Comparison of ENCODE assay signal across 22 cellular contexts in the genomic region with DNA sequence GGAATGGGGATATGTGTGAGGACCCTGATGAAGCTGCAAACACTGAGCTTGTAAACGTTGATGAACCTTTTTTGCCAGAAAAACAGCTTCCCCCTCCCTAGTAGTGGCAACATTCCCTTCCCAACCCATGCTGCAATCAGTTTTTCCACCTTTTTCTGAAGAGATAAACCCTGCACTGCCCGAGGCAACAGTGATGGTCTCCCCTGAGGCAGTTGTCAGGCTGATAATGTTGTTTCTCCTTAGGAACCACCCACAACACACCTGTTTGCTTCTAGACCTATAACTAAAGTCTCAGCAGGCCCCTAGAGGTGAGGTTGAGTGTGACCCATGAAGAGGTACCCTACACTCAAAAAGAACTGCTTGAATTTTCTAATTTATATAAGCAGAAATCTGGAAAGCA.
DNase-seq lines count a peak whose midpoint lies in the region; ATAC-seq and TF ChIP-seq lines count a peak whose summit lies in the region.
"Had no signal": no experiment of that assay in that cellular context is flagged by ENCODE, and none has a peak within 500 bp of the region (broad histone marks: within the 10 kb centered on the region; RNA-seq: fewer than 3 reads in every experiment).

No MANE protein-coding gene starts in this region.

- H3K9ac ChIP-seq in IMR-90 (ENCODE audit: low read depth, low read length) (no peak overlapping the region), SU-DHL-6 (ENCODE audit: low read length) (no peak overlapping the region), mesendoderm (ENCODE audit: low read length) (no peak overlapping the region)
- H3K9ac ChIP-seq: BLaER1 treated with 17β-estradiol and CSF1 and Interleukin-3, amounts not matched to agents 10 nM and 100 nM had no signal

- no peak overlapping the region for H2BK120ac ChIP-seq in IMR-90 (ENCODE audit: low read depth, low read length)
- H2BK120ac ChIP-seq in mesendoderm (ENCODE audit: low read depth, low read length), result no peak overlapping the region

- ATAC-seq in IMR-90 (ENCODE audit: low read depth), result no peak
- no peak for ATAC-seq in GM18870 (IDR thresholded peaks at IDR 0.05; ENCODE audit: unreplicated experiment)
- ATAC-seq: A549, GM12878 had no signal

- H3K56ac ChIP-seq in IMR-90 (ENCODE audit: extremely low read depth, insufficient read depth, low read length) (no peak overlapping the region), mesendoderm (ENCODE audit: low read length) (no peak overlapping the region)

- H3K4me1 Mint-ChIP-seq in MCF 10A (ENCODE audit: insufficient read depth, unreplicated experiment), result no peaks in the 10 kb centered on the region
- H3K4me1 Mint-ChIP-seq in mesothelial cell of epicardium, result no peaks in the 10 kb centered on the region
- H3K4me1 Mint-ChIP-seq: CD14-positive monocyte; CD8-positive, alpha-beta memory T cell had no signal

- peak overlapping the region; percentile 21 for H2AFZ ChIP-seq in IMR-90 (replicated peaks; ENCODE audit: low read length, poor library complexity)
- peak overlapping the region; percentile 9 for H2AFZ ChIP-seq in SU-DHL-6 (ENCODE audit: low read depth, low read length, severe bottlenecking)

- H3K9me3 ChIP-seq in IMR-90 (ENCODE audit: control insufficient read depth, insufficient read depth, low read length) (peaks cover 3% of the 10 kb centered on the region), SU-DHL-6 (ENCODE audit: insufficient read depth, low read length) (peaks cover 6% of the 10 kb centered on the region; the same call in 1 of the 2 replicates)
- H3K9me3 ChIP-seq: A549, BE2C had no signal

- H2AK5ac ChIP-seq in IMR-90 (ENCODE audit: low read depth, low read length) (no peak overlapping the region), mesendoderm (ENCODE audit: low read length) (no peak overlapping the region)

- DNase-seq in ELF-1 (ENCODE audit: low read depth, low spot score), result peak; percentile 7
- DNase-seq in IMR-90, result no peak
- DNase-seq in mesendoderm, result peak; percentile 5
- no peak for DNase-seq in activated CD4-positive, alpha-beta T cell treated with anti-CD3 and anti-CD28 coated beads for 1 hour
- DNase-seq in MCF 10A (ENCODE audit: unreplicated experiment), result no peak
- DNase-seq in mesothelial cell of epicardium (ENCODE audit: low spot score in 2 of 2, unreplicated experiment in 2 of 2), result no peak
- DNase-seq: 8988T; ACHN; AML-193; BE2C; CD4-positive, alpha-beta T cell; CD8-positive, alpha-beta memory T cell; DMS 273 treated with DMSO at 0.1 percent for 48 hours; DND-41; GDM1; H7 had no signal

- H3K4me2 ChIP-seq in IMR-90 (ENCODE audit: low read depth, low read length) (no peak overlapping the region), SU-DHL-6 (ENCODE audit: low read depth, low read length, poor library complexity, severe bottlenecking) (no peak overlapping the region), mesendoderm (ENCODE audit: low read length) (no peak overlapping the region)
- H3K4me2 ChIP-seq: A549; BLaER1 treated with 17β-estradiol and CSF1 and Interleukin-3, amounts not matched to agents 10 nM and 100 nM had no signal

- TF ChIP-seq RAD21 in IMR-90 (IDR thresholded peaks at IDR 0.05; ENCODE audit: low read length), result no peak

- H3K4me3 Mint-ChIP-seq in MCF 10A (ENCODE audit: unreplicated experiment) (no peak overlapping the region), mesothelial cell of epicardium (no peak overlapping the region)
- H3K4me3 Mint-ChIP-seq: CD14-positive monocyte; CD4-positive, alpha-beta T cell; CD8-positive, alpha-beta memory T cell had no signal

- dilution Hi-C loops in IMR-90 (cut with HindIII; ENCODE audit: low sequenced_read_pairs, unreplicated experiment), result no loop called here

- H2BK5ac ChIP-seq in IMR-90 (ENCODE audit: low read depth, low read length, poor library complexity, severe bottlenecking), result no peak overlapping the region
- no peak overlapping the region for H2BK5ac ChIP-seq in mesendoderm (ENCODE audit: low read length)

- H3K79me2 ChIP-seq in SU-DHL-6 (ENCODE audit: insufficient read depth, low read length) (no peaks in the 10 kb centered on the region), mesendoderm (ENCODE audit: control insufficient read depth, insufficient read depth, low read length) (no peaks in the 10 kb centered on the region)

- no peaks in the 10 kb centered on the region for H4K20me1 ChIP-seq in IMR-90 (ENCODE audit: insufficient read depth, low read length)
- H4K20me1 ChIP-seq in SU-DHL-6 (ENCODE audit: low read depth, low read length), result no peaks in the 10 kb centered on the region
- H4K20me1 ChIP-seq: BLaER1 treated with 17β-estradiol and CSF1 and Interleukin-3, amounts not matched to agents 10 nM and 100 nM had no signal

- H2AK9ac ChIP-seq in IMR-90 (replicated peaks; ENCODE audit: low read depth, low read length, poor library complexity), result no peak overlapping the region

- H3K79me1 ChIP-seq in IMR-90 (ENCODE audit: low read depth in 1 of 2, low read length in 2 of 2) (no peaks in the 10 kb centered on the region), mesendoderm (ENCODE audit: low read length) (no peaks in the 10 kb centered on the region)

- H3K27me3 ChIP-seq in IMR-90 (ENCODE audit: control insufficient read depth, insufficient read depth, low read length) (no peaks in the 10 kb centered on the region), SU-DHL-6 (ENCODE audit: low read length) (no peaks in the 10 kb centered on the region), mesendoderm (ENCODE audit: insufficient read depth, low read length, poor library complexity) (no peaks in the 10 kb centered on the region)
- H3K27me3 ChIP-seq: BE2C; BLaER1 treated with 17β-estradiol and CSF1 and Interleukin-3, amounts not matched to agents 10 nM and 100 nM had no signal

- H3K27ac Mint-ChIP-seq in MCF 10A (ENCODE audit: low read depth, unreplicated experiment) (no peak overlapping the region), mesothelial cell of epicardium (no peak overlapping the region)
- H3K27ac Mint-ChIP-seq: CD14-positive monocyte; CD4-positive, alpha-beta T cell; CD8-positive, alpha-beta memory T cell had no signal

- no CpG with 5 or more reads among the region's 2 CpGs for WGBS in IMR-90 (ENCODE audit: extremely low coverage in 2 of 2, insufficient read length in 1 of 2), 2 experiments
- no CpG with 5 or more reads among the region's 2 CpGs for WGBS in mesendoderm (ENCODE audit: extremely low coverage, insufficient coverage, low lambda C conversion rate)

- CTCF ChIA-PET in IMR-90 (lab: Yijun Ruan, JAX) (no interaction called here), MCF 10A (lab: Yijun Ruan, JAX) (no interaction called here)

- H3K4me1 ChIP-seq in IMR-90 (ENCODE audit: control insufficient read depth, insufficient read depth, low read length) (no peaks in the 10 kb centered on the region), mesendoderm (ENCODE audit: control insufficient read depth, low read depth, low read length) (no peaks in the 10 kb centered on the region)
- H3K4me1 ChIP-seq: A549; BE2C; BLaER1 treated with 17β-estradiol and CSF1 and Interleukin-3, amounts not matched to agents 10 nM and 100 nM had no signal

- peaks cover 6% of the 10 kb centered on the region for H3K9me3 Mint-ChIP-seq in MCF 10A (ENCODE audit: unreplicated experiment)
- peaks cover 23% of the 10 kb centered on the region for H3K9me3 Mint-ChIP-seq in mesothelial cell of epicardium

- H3K23ac ChIP-seq in IMR-90 (ENCODE audit: low read depth, low read length) (no peak overlapping the region), mesendoderm (ENCODE audit: low read length) (no peak overlapping the region)

- no peaks in the 10 kb centered on the region for H3K27me3 Mint-ChIP-seq in MCF 10A (ENCODE audit: insufficient read depth, unreplicated experiment)
- H3K27me3 Mint-ChIP-seq in mesothelial cell of epicardium (ENCODE audit: low read depth), result no peaks in the 10 kb centered on the region
- H3K27me3 Mint-ChIP-seq: CD4-positive, alpha-beta T cell; CD8-positive, alpha-beta memory T cell had no signal

- H3K4ac ChIP-seq in IMR-90 (ENCODE audit: low read depth, low read length), result no peak overlapping the region
- H3K4ac ChIP-seq in mesendoderm (ENCODE audit: low read depth, low read length), result no peak overlapping the region

- H4K5ac ChIP-seq in IMR-90 (ENCODE audit: low read depth, low read length) (no peak overlapping the region), mesendoderm (ENCODE audit: low read length) (no peak overlapping the region)

- H4K8ac ChIP-seq in IMR-90 (ENCODE audit: low read depth in 2 of 2, low read length in 2 of 2), result no peak overlapping the region
- no peak overlapping the region for H4K8ac ChIP-seq in mesendoderm (ENCODE audit: low read depth, low read length)

- H3K36me3 ChIP-seq in IMR-90 (ENCODE audit: control insufficient read depth, insufficient read depth, low read length) (no peaks in the 10 kb centered on the region), SU-DHL-6 (ENCODE audit: low read length) (no peaks in the 10 kb centered on the region; the same call in 1 of the 2 replicates), mesendoderm (ENCODE audit: control insufficient read depth, insufficient read depth, low read length) (no peaks in the 10 kb centered on the region)
- H3K36me3 ChIP-seq: BE2C; BLaER1 treated with 17β-estradiol and CSF1 and Interleukin-3, amounts not matched to agents 10 nM and 100 nM had no signal

- BruUV-seq in IMR-90 (replicated peaks; lab: Mats Ljungman, UMichigan), result no TSS peak
- BruUV-seq in MCF 10A (replicated peaks; lab: Mats Ljungman, UMichigan), result no TSS peak

- H3K36me3 Mint-ChIP-seq in MCF 10A (ENCODE audit: insufficient read depth, unreplicated experiment) (no peaks in the 10 kb centered on the region), mesothelial cell of epicardium (no peaks in the 10 kb centered on the region)
- H3K36me3 Mint-ChIP-seq: CD14-positive monocyte; CD8-positive, alpha-beta memory T cell had no signal

- no peak overlapping the region for H2BK20ac ChIP-seq in IMR-90 (ENCODE audit: low read depth, low read length)

- TF ChIP-seq CTCF in IMR-90 (conservative IDR thresholded peaks at IDR 0.05; ENCODE audit: low read depth, low read length) (no peak), SU-DHL-6 (IDR thresholded peaks at IDR 0.05; ENCODE audit: insufficient read depth, low read length, poor library complexity, severe bottlenecking) (no peak), MCF 10A (IDR thresholded peaks at IDR 0.05; ENCODE audit: unreplicated experiment) (no peak), mesothelial cell of epicardium (IDR thresholded peaks at IDR 0.05; ENCODE audit: unreplicated experiment) (no peak)

- H3K18ac ChIP-seq in IMR-90 (ENCODE audit: low read depth, low read length), result no peak overlapping the region
- no peak overlapping the region for H3K18ac ChIP-seq in mesendoderm (ENCODE audit: low read length)

- H3K4me3 ChIP-seq in IMR-90 (ENCODE audit: insufficient read depth, low read depth, low read length) (no peak overlapping the region), SU-DHL-6 (ENCODE audit: insufficient read depth, low read length, poor library complexity, severe bottlenecking) (no peak overlapping the region), mesendoderm (ENCODE audit: low read length) (no peak overlapping the region)
- H3K4me3 ChIP-seq: A549; BLaER1 treated with 17β-estradiol and CSF1 and Interleukin-3, amounts not matched to agents 10 nM and 100 nM; GM12878 had no signal

- in situ Hi-C loops in IMR-90 (cut with MboI; ENCODE audit: low sequenced_read_pairs), result no loop called here

- intact Hi-C loops in IMR-90 (cut with micrococcal nuclease), result no loop called here
- intact Hi-C loops in MCF 10A (cut with micrococcal nuclease), result no loop called here

- H3K9me2 ChIP-seq in SU-DHL-6 (replicated peaks; ENCODE audit: insufficient read depth, low read length), result no peaks in the 10 kb centered on the region

- no peak overlapping the region; the same call in 1 of the 2 replicates for H3K14ac ChIP-seq in IMR-90 (replicated peaks; ENCODE audit: low read depth, low read length)

- H3K9me1 ChIP-seq in IMR-90 (ENCODE audit: insufficient read depth, low read length), result no peaks in the 10 kb centered on the region

- no peak for TF ChIP-seq POLR2A in IMR-90 (IDR thresholded peaks at IDR 0.05; ENCODE audit: low read depth, low read length)

- H3K27ac ChIP-seq in IMR-90 (ENCODE audit: insufficient read depth, low read length) (no peak overlapping the region), SU-DHL-6 (ENCODE audit: low read depth, low read length) (no peak overlapping the region), mesendoderm (ENCODE audit: low read depth, low read length) (no peak overlapping the region)
- H3K27ac ChIP-seq: A549; BLaER1 treated with 17β-estradiol and CSF1 and Interleukin-3, amounts not matched to agents 10 nM and 100 nM had no signal

- H2BK15ac ChIP-seq in IMR-90 (ENCODE audit: low read depth, low read length) (no peak overlapping the region), mesendoderm (replicated peaks; ENCODE audit: low read depth) (no peak overlapping the region)

- H4K91ac ChIP-seq in IMR-90 (ENCODE audit: insufficient read depth, low read depth, low read length), result no peak overlapping the region

- POLR2A ChIA-PET in IMR-90 (lab: Charles Lee; ENCODE audit: unreplicated experiment) (no interaction called here), MCF 10A (lab: Yijun Ruan, JAX) (no interaction called here)

- H3F3A ChIP-seq in SU-DHL-6 (ENCODE audit: insufficient read depth), result no peaks in the 10 kb centered on the region

Comparison
In these comparisons a context has a peak if more than half of its experiments do, and no peak if none do; other contexts are left out.
1. DNase-seq: peak in ELF-1 (single experiment) and mesendoderm (single experiment); none in IMR-90 (single experiment), activated CD4-positive, alpha-beta T cell treated with anti-CD3 and anti-CD28 coated beads for 1 hour (single experiment), MCF 10A (single experiment) and mesothelial cell of epicardium (0 of 2).